Comparison of ENCODE assay signal across 29 cellular contexts in genomic region chr3:105435277-105435676, GRCh38.
"Had no signal": no experiment of that assay in that cellular context is flagged by ENCODE, and none has a peak within 500 bp of the region (broad histone marks: within the 10 kb centered on the region; RNA-seq: fewer than 3 reads in every experiment).

No MANE protein-coding gene starts in this region.

- DNase-seq: activated CD4-positive, alpha-beta memory T cell treated with anti-CD3 and anti-CD28 coated beads, Interleukin-2, amount 10 ng/mL, durations not matched to agents 7 days and 5 days; activated CD4-positive, alpha-beta T cell treated with anti-CD3 and anti-CD28 coated beads for 1 hour; activated CD4-positive, alpha-beta T cell treated with anti-CD3 and anti-CD28 coated beads for 4 hours; activated CD4-positive, alpha-beta T cell treated with anti-CD3 and anti-CD28 coated beads, Interleukin-2, amount 10 ng/mL, durations not matched to agents 7 days and 5 days; activated CD4-positive, alpha-beta T cell treated with anti-CD3 and anti-CD28 coated beads, Interleukin-2, amount 50 U/mL, for 4 hours; activated CD8-positive, alpha-beta memory T cell treated with anti-CD3 and anti-CD28 coated beads, Interleukin-2, amount 50 U/mL, for 48 hours; activated gamma-delta T cell; activated naive CD4-positive, alpha-beta T cell; activated naive CD4-positive, alpha-beta T cell treated with anti-CD3 and anti-CD28 coated beads, Interleukin-2, amount 10 ng/mL, durations not matched to agents 7 days and 5 days; activated naive CD8-positive, alpha-beta T cell treated with anti-CD3 and anti-CD28 coated beads, Interleukin-2, amount 10 ng/mL, durations not matched to agents 7 days and 5 days; activated T-cell treated with anti-CD3 and anti-CD28 coated beads for 4 hours; activated T-cell treated with anti-CD3 and anti-CD28 coated beads, Interleukin-2, amount 50 U/mL, for 24 hours; activated T-cell treated with anti-CD3 and anti-CD28 coated beads, Interleukin-2, amount 50 U/mL, for 72 hours; central memory CD4-positive, alpha-beta T cell; cerebellar nuclear complex; dorsolateral prefrontal cortex; effector memory CD4-positive, alpha-beta T cell; erythroblast; foreskin keratinocyte; gastrocnemius medialis; glutamatergic neuron; T-helper 2 cell had no signal

- H3K4me1 ChIP-seq: ascending aorta, breast epithelium, esophagus muscularis mucosa, foreskin keratinocyte, gastrocnemius medialis had no signal

- H3K27ac ChIP-seq: ascending aorta, breast epithelium, cardiac muscle cell, coronary artery, esophagus muscularis mucosa, foreskin keratinocyte, gastrocnemius medialis had no signal

- H3K9me3 ChIP-seq: ascending aorta, breast epithelium, esophagus muscularis mucosa, gastrocnemius medialis had no signal

- H3K36me3 ChIP-seq: ascending aorta, breast epithelium, cardiac muscle cell, esophagus muscularis mucosa, gastrocnemius medialis had no signal

- H3K4me3 ChIP-seq: ascending aorta, breast epithelium, cardiac muscle cell, coronary artery, dorsolateral prefrontal cortex, esophagus muscularis mucosa, gastrocnemius medialis had no signal

- ATAC-seq: activated naive CD4-positive, alpha-beta T cell treated with anti-CD3 and anti-CD28 coated beads, Interleukin-2, amount 50 U/mL, for 72 hours; activated T-cell treated with anti-CD3 and anti-CD28 coated beads, Interleukin-2, amount 50 U/mL, for 72 hours; foreskin keratinocyte; gastrocnemius medialis; WTC11 had no signal

- H3K27me3 ChIP-seq: ascending aorta, breast epithelium, cardiac muscle cell, dorsolateral prefrontal cortex, esophagus muscularis mucosa, foreskin keratinocyte, gastrocnemius medialis had no signal
